ENCODE assay signal across 21 cellular contexts in the genomic region with DNA sequence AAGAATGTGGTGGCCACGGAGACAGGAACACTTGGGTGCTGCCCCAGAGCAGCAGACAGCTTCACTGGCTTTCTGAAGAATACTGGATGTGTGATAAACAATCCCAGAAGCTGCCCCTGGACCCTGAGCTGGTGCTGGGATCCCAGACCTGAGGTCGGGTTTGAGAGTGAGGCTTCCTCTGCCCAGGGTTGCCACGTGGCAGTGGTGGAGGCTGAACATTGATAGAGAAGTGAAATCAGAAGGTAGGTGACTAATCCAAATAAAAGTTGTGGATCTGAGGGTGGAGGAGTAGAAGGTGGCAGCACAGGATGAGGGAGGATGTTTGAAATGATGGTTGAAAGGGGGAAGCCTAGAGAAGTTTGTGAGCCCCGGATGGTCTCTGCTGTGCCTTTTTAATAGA.
DNase-seq lines count a peak whose midpoint lies in the region; ATAC-seq, FAIRE-seq and TF ChIP-seq lines count a peak whose summit lies in the region.
"Had no signal": no experiment of that assay in that cellular context is flagged by ENCODE, and none has a peak within 500 bp of the region (broad histone marks: within the 10 kb centered on the region; RNA-seq: fewer than 3 reads in every experiment).

No MANE protein-coding gene starts in this region.

- H3K4me2 ChIP-seq in BLaER1 treated with 17β-estradiol and CSF1 and Interleukin-3, amounts not matched to agents 10 nM and 100 nM: peak overlapping the region; percentile 35 to 95 (median 65); a peak in 20 of 22 replicates
- no peak overlapping the region for H3K4me2 ChIP-seq in OCI-LY3 (ENCODE audit: low read length)
- H3K4me2 ChIP-seq: KMS-11 had no signal

- 0 out of 22 replicates have a peak, but pooled peaks cover 0 to 5% (median 0%) of the 10 kb centered on the region in 11 experiments for H3K9me3 ChIP-seq in BLaER1 treated with 17β-estradiol and CSF1 and Interleukin-3, amounts not matched to agents 10 nM and 100 nM (replicated peaks in 1 of 11)
- no peaks in the 10 kb centered on the region for H3K9me3 ChIP-seq in OCI-LY3 (ENCODE audit: insufficient read depth, low read length)
- H3K9me3 ChIP-seq in kidney (ENCODE audit: control insufficient read depth in 1 of 2, low read length in 2 of 2): no peaks in the 10 kb centered on the region
- no peaks in the 10 kb centered on the region for H3K9me3 ChIP-seq in esophagus muscularis mucosa

- H3K4me3 ChIP-seq in BLaER1 treated with 17β-estradiol and CSF1 and Interleukin-3, amounts not matched to agents 10 nM and 100 nM: no peak overlapping the region
- H3K4me3 ChIP-seq in OCI-LY3 (ENCODE audit: low read length) (no peak overlapping the region), kidney (ENCODE audit: low read length in 2 of 2) (no peak overlapping the region), esophagus muscularis mucosa (no peak overlapping the region)

- H3K27ac ChIP-seq in BLaER1 treated with 17β-estradiol and CSF1 and Interleukin-3, amounts not matched to agents 10 nM and 100 nM: peak overlapping the region in 3 of 11 experiments; percentile 3 to 32 (median 30); a peak in 2 of 22 replicates
- no peak overlapping the region for H3K27ac ChIP-seq in OCI-LY3 (ENCODE audit: low read length)
- H3K27ac ChIP-seq in angular gyrus (ENCODE audit: low read depth, low read length): peak overlapping the region; percentile 24
- no peak overlapping the region for H3K27ac ChIP-seq in foreskin keratinocyte
- no peak overlapping the region for H3K27ac ChIP-seq in kidney (ENCODE audit: low read depth in 2 of 2, low read length in 2 of 2)
- H3K27ac ChIP-seq in esophagus muscularis mucosa (replicated peaks in 1 of 4): no peak overlapping the region
- H3K27ac ChIP-seq: KMS-11 had no signal

- H2AFZ ChIP-seq in OCI-LY3 (ENCODE audit: low read depth, low read length): peak overlapping the region; percentile 33; the same call in 1 of the 2 replicates

- TF ChIP-seq CTCF in OCI-LY3 (IDR thresholded peaks at IDR 0.05; ENCODE audit: low read depth, low read length) (no peak), foreskin keratinocyte (conservative IDR thresholded peaks at IDR 0.05) (no peak), kidney (IDR thresholded peaks at IDR 0.05; ENCODE audit: borderline replicate concordance, extremely low read depth, insufficient read depth) (no peak), esophagus muscularis mucosa (IDR thresholded peaks at IDR 0.05) (no peak)

- intact Hi-C loops in kidney (cut with DNase I): no loop called here
- intact Hi-C loops in esophagus muscularis mucosa (cut with DNase I): no loop called here
- intact Hi-C loops in posterior cingulate gyrus (cut with DNase I): loop anchor here (5.0 kb wide), 1 partner anchor 52 kb away; no protein-coding TSS in a partner anchor

- no peaks in the 10 kb centered on the region for H3K27me3 ChIP-seq in BLaER1 treated with 17β-estradiol and CSF1 and Interleukin-3, amounts not matched to agents 10 nM and 100 nM
- H3K27me3 ChIP-seq in OCI-LY3 (ENCODE audit: low read depth, low read length): no peaks in the 10 kb centered on the region
- H3K27me3 ChIP-seq in foreskin keratinocyte: no peaks in the 10 kb centered on the region
- H3K27me3 ChIP-seq in esophagus muscularis mucosa: no peaks in the 10 kb centered on the region

- 86% methylated on average over 4 of the region's 4 CpGs for WGBS in esophagus muscularis mucosa

- H3K36me3 ChIP-seq in BLaER1 treated with 17β-estradiol and CSF1 and Interleukin-3, amounts not matched to agents 10 nM and 100 nM: peaks cover 0 to 60% (median 11%) of the 10 kb centered on the region in 11 experiments; a peak in 12 of 22 replicates
- H3K36me3 ChIP-seq in OCI-LY3 (replicated peaks; ENCODE audit: low read depth, low read length): no peaks in the 10 kb centered on the region
- H3K36me3 ChIP-seq in kidney (ENCODE audit: control insufficient read depth in 1 of 2, insufficient read depth in 2 of 2, low read length in 2 of 2): no peaks in the 10 kb centered on the region
- H3K36me3 ChIP-seq in esophagus muscularis mucosa: no peaks in the 10 kb centered on the region

- TF ChIP-seq EP300 in esophagus muscularis mucosa (IDR thresholded peaks at IDR 0.05): no peak

- H3K4me1 ChIP-seq in BLaER1 treated with 17β-estradiol and CSF1 and Interleukin-3, amounts not matched to agents 10 nM and 100 nM: peaks cover 44 to 99% (median 72%) of the 10 kb centered on the region in 10 experiments
- peaks cover 17% of the 10 kb centered on the region for H3K4me1 ChIP-seq in OCI-LY3 (ENCODE audit: low read length)
- peaks cover 12% of the 10 kb centered on the region for H3K4me1 ChIP-seq in foreskin keratinocyte
- H3K4me1 ChIP-seq in kidney (ENCODE audit: control insufficient read depth in 1 of 2, insufficient read depth in 1 of 2, low read depth in 1 of 2, low read length in 2 of 2): peaks cover 0 to 2% of the 10 kb centered on the region in 2 donors
- H3K4me1 ChIP-seq in esophagus muscularis mucosa: peaks cover 17 to 66% (median 47%) of the 10 kb centered on the region in 4 donors

- peaks cover 39 to 99% (median 89%) of the 10 kb centered on the region in 11 experiments; a peak in 21 of 22 replicates for H4K20me1 ChIP-seq in BLaER1 treated with 17β-estradiol and CSF1 and Interleukin-3, amounts not matched to agents 10 nM and 100 nM
- no peaks in the 10 kb centered on the region for H4K20me1 ChIP-seq in OCI-LY3 (ENCODE audit: insufficient read depth, low read length)

- TF ChIP-seq POLR2A in esophagus muscularis mucosa (IDR thresholded peaks at IDR 0.05; ENCODE audit: low read depth): no peak

- no peak for FAIRE-seq in kidney (lab: Jason Lieb, UNC)
- FAIRE-seq: A204.1, D721Med, GM12892 had no signal

- DNase-seq in foreskin keratinocyte (no peak), kidney (no peak), esophagus muscularis mucosa (ENCODE audit: extremely low spot score) (no peak), posterior cingulate gyrus (no peak)
- DNase-seq: CD8-positive, alpha-beta T cell; NCI-H1092; NCI-H1436 treated with DMSO at 0.1 percent for 48 hours; NCI-H2029 treated with DMSO at 0.1 percent for 48 hours; NCI-H446 treated with DMSO at 0.1 percent for 48 hours; NCI-H69; RPMI8226; SIG-M5 had no signal

- no peaks in the 10 kb centered on the region for H3K79me2 ChIP-seq in OCI-LY3 (ENCODE audit: low read length)

- peak; percentile 24 for ATAC-seq in foreskin keratinocyte
- ATAC-seq in HG03565 (IDR thresholded peaks at IDR 0.05; ENCODE audit: unreplicated experiment): no peak
- ATAC-seq: CD8-positive, alpha-beta T cell; SK-N-SH treated with all-trans-retinoic acid at 6 μM for 48 hours had no signal

- no peak overlapping the region for H3K9ac ChIP-seq in BLaER1 treated with 17β-estradiol and CSF1 and Interleukin-3, amounts not matched to agents 10 nM and 100 nM
- H3K9ac ChIP-seq in OCI-LY3 (ENCODE audit: low read length) (no peak overlapping the region), kidney (ENCODE audit: low read length in 2 of 2) (no peak overlapping the region)
- H3K9ac ChIP-seq: KMS-11 had no signal
